24 cellular contexts compared by ENCODE assay signal in genomic region chr7:151070573-151070960, GRCh38. TPM values are rescaled to one million over a fixed set of nuclear protein-coding genes. Genes with fewer than 3 reads are reported as not detected.
DNase-seq lines count a peak whose midpoint lies in the region; ATAC-seq, FAIRE-seq and TF ChIP-seq lines count a peak whose summit lies in the region.
"Had no signal": no experiment of that assay in that cellular context is flagged by ENCODE, and none has a peak within 500 bp of the region (broad histone marks: within the 10 kb centered on the region; RNA-seq: fewer than 3 reads in every experiment).

No MANE protein-coding gene starts in this region.

- DNase-seq in Caco-2 = no peak
- DNase-seq in Panc1 (ENCODE audit: low read depth, low spot score) = no peak
- DNase-seq in K562 (ENCODE audit: extremely low read depth in 1 of 4, low spot score in 3 of 4) = no peak
- no peak for DNase-seq in transverse colon
- DNase-seq in activated CD8-positive, alpha-beta memory T cell treated with anti-CD3 and anti-CD28 coated beads, Interleukin-2, amount 10 ng/mL, durations not matched to agents 7 days and 5 days = no peak
- no peak for DNase-seq in SW480 (ENCODE audit: low spot score)
- DNase-seq: CD4-positive, CD25-positive, alpha-beta regulatory T cell; CD8-positive, alpha-beta T cell; DMS 273 treated with DMSO at 0.1 percent for 48 hours; DMS79; EL; GDM1; H9; HFFc6 had no signal

- H3K36me3 ChIP-seq in Caco-2 (ENCODE audit: control insufficient read depth, insufficient read depth, low read length) = peaks cover 3% of the 10 kb centered on the region
- H3K36me3 ChIP-seq in Panc1 (ENCODE audit: control insufficient read depth, insufficient read depth, low read length) = peaks cover 17% of the 10 kb centered on the region
- peaks cover 96% of the 10 kb centered on the region for H3K36me3 ChIP-seq in K562 (ENCODE audit: control insufficient read depth, insufficient read depth, low read length)
- H3K36me3 ChIP-seq in transverse colon = peaks cover 0 to 79% (median 31%) of the 10 kb centered on the region in 4 donors

- H3K9me1 ChIP-seq in K562 (ENCODE audit: control insufficient read depth, insufficient read depth, low read length) = no peaks in the 10 kb centered on the region

- H3K9me3 ChIP-seq in Caco-2 = no peaks in the 10 kb centered on the region
- H3K9me3 ChIP-seq in Panc1 (ENCODE audit: control insufficient read depth, insufficient read depth, low read depth, low read length) = no peaks in the 10 kb centered on the region
- H3K9me3 ChIP-seq in K562 (replicated peaks; ENCODE audit: control insufficient read depth, insufficient read depth, low read depth, low read length) = no peaks in the 10 kb centered on the region
- no peaks in the 10 kb centered on the region for H3K9me3 ChIP-seq in transverse colon
- H3K9me3 ChIP-seq: BLaER1 had no signal

- POLR2A ChIA-PET in Caco-2 (lab: Charles Lee) = interaction anchor here (1.2 kb wide), 1 partner anchor 8 kb away, joined by 3 read pairs; no protein-coding TSS in a partner anchor
- POLR2A ChIA-PET in Panc1 (lab: Charles Lee) = no interaction called here
- POLR2A ChIA-PET in K562 (lab: Yijun Ruan, JAX) = interaction anchor here (0.8 to 3.2 kb wide), 4 partner anchors 9 to 60 kb away, joined by 4 to 17 read pairs (median 4); partner anchors contain the start of gene FASTK

- no peaks in the 10 kb centered on the region for H3K27me3 ChIP-seq in Caco-2 (replicated peaks; ENCODE audit: control insufficient read depth, insufficient read depth, low read length)
- no peaks in the 10 kb centered on the region for H3K27me3 ChIP-seq in Panc1 (ENCODE audit: control insufficient read depth, insufficient read depth, low read length)
- no peaks in the 10 kb centered on the region for H3K27me3 ChIP-seq in K562 (ENCODE audit: control insufficient read depth in 2 of 2, insufficient read depth in 2 of 2, low read length in 2 of 2)
- H3K27me3 ChIP-seq in transverse colon = no peaks in the 10 kb centered on the region
- H3K27me3 ChIP-seq: BLaER1 had no signal

- H3K4me3 ChIP-seq in Caco-2 (ENCODE audit: low read depth, low read length) = no peak overlapping the region
- H3K4me3 ChIP-seq in Panc1 (ENCODE audit: low read depth in 2 of 2, low read length in 2 of 2) = no peak overlapping the region
- no peak overlapping the region for H3K4me3 ChIP-seq in K562
- no peak overlapping the region for H3K4me3 ChIP-seq in transverse colon
- H3K4me3 ChIP-seq: BLaER1, GM12878, GM23338 had no signal

- in situ Hi-C loops in Panc1 (cut with HindIII; ENCODE audit: low pct_unique_long_range_greater_than_20kb, low sequenced_read_pairs) (no loop called here), K562 (cut with MboI) (no loop called here), transverse colon (cut with MboI; ENCODE audit: low pct_ligation_motif_present in 1 of 4, low pct_unique_long_range_greater_than_20kb in 1 of 4, low sequenced_read_pairs in 3 of 4) (no loop called here)

- intact Hi-C loops in Caco-2 (cut with micrococcal nuclease; ENCODE audit: unreplicated experiment) = no loop called here
- intact Hi-C loops in Panc1 (cut with micrococcal nuclease; ENCODE audit: unreplicated experiment) = no loop called here
- intact Hi-C loops in K562 (cut with micrococcal nuclease) = no loop called here
- intact Hi-C loops in transverse colon (cut with DNase I; ENCODE audit: low total_unique reads) = loop anchor here (5.0 kb wide), 1 partner anchor 1543 kb away; no protein-coding TSS in a partner anchor

- no peak for ATAC-seq in Panc1
- no peak for ATAC-seq in K562
- ATAC-seq in activated CD8-positive, alpha-beta memory T cell treated with anti-CD3 and anti-CD28 coated beads, Interleukin-2, amount 10 ng/mL, durations not matched to agents 7 days and 5 days = no peak
- ATAC-seq: CD8-positive, alpha-beta T cell; GM12878; GM23338; HCT116 had no signal

- H3K9me3 Mint-ChIP-seq in Caco-2 (ENCODE audit: unreplicated experiment) = no peaks in the 10 kb centered on the region
- no peaks in the 10 kb centered on the region for H3K9me3 Mint-ChIP-seq in activated CD8-positive, alpha-beta memory T cell treated with anti-CD3 and anti-CD28 coated beads, Interleukin-2, amount 10 ng/mL, durations not matched to agents 7 days and 5 days (ENCODE audit: low read depth)
- H3K9me3 Mint-ChIP-seq: CD4-positive, CD25-positive, alpha-beta regulatory T cell; CD8-positive, alpha-beta T cell; GM23338; H9; HFFc6 had no signal

- BruUV-seq in Caco-2 (replicated peaks; lab: Mats Ljungman, UMichigan) = TSS peak; percentile 3
- TSS peak; percentile 16 for BruUV-seq in Panc1 (replicated peaks; lab: Mats Ljungman, UMichigan)
- no TSS peak for BruUV-seq in K562 (replicated peaks; lab: Mats Ljungman, UMichigan)

- no peak overlapping the region for H3K27ac Mint-ChIP-seq in Caco-2 (ENCODE audit: unreplicated experiment)
- H3K27ac Mint-ChIP-seq in activated CD8-positive, alpha-beta memory T cell treated with anti-CD3 and anti-CD28 coated beads, Interleukin-2, amount 10 ng/mL, durations not matched to agents 7 days and 5 days = no peak overlapping the region
- H3K27ac Mint-ChIP-seq: B cell; CD8-positive, alpha-beta T cell; GM23338; HFFc6 had no signal

- CTCF ChIA-PET in Caco-2 (lab: Charles Lee) (no interaction called here), Panc1 (lab: Charles Lee) (no interaction called here), K562 (lab: Yijun Ruan, JAX; ENCODE audit: low intra/inter-chr PET ratio) (no interaction called here)
- CTCF ChIA-PET in activated CD8-positive, alpha-beta memory T cell treated with anti-CD3 and anti-CD28 coated beads, Interleukin-2, amount 10 ng/mL, durations not matched to agents 7 days and 5 days (lab: Charles Lee) = interaction anchor here (1.2 kb wide), 1 partner anchor 10 kb away, joined by 3 read pairs; the partner anchor contains the start of gene FASTK

- TF ChIP-seq CTCF in Caco-2 (IDR thresholded peaks at IDR 0.05; ENCODE audit: insufficient read depth in 1 of 2, low read depth in 1 of 2, low read length in 1 of 2, severe bottlenecking in 1 of 2, unreplicated experiment in 1 of 2) = no peak
- no peak for TF ChIP-seq CTCF in Panc1 (IDR thresholded peaks at IDR 0.05)
- no peak for TF ChIP-seq CTCF in K562 (IDR thresholded peaks at IDR 0.05 in 2 of 3, conservative IDR thresholded peaks at IDR 0.05 in 1 of 3; ENCODE audit: insufficient read depth in 2 of 3, low read depth in 1 of 3, low read length in 3 of 3)
- no peak for TF ChIP-seq CTCF in transverse colon (IDR thresholded peaks at IDR 0.05)

- no peak for TF ChIP-seq RAD21 in K562 (CRISPR knock-in tag; conservative IDR thresholded peaks at IDR 0.05 in 1 of 2, IDR thresholded peaks at IDR 0.05 in 1 of 2)

- no peaks in the 10 kb centered on the region; the same call in 1 of the 2 replicates for H4K20me1 ChIP-seq in K562 (replicated peaks; ENCODE audit: control insufficient read depth, insufficient read depth, low read length)

- peaks cover 92% of the 10 kb centered on the region for H3K36me3 Mint-ChIP-seq in Caco-2 (ENCODE audit: insufficient read depth, unreplicated experiment)
- H3K36me3 Mint-ChIP-seq in activated CD8-positive, alpha-beta memory T cell treated with anti-CD3 and anti-CD28 coated beads, Interleukin-2, amount 10 ng/mL, durations not matched to agents 7 days and 5 days = peaks cover 20% of the 10 kb centered on the region

- H3K9ac ChIP-seq in K562 (ENCODE audit: insufficient read depth in 1 of 2, low read depth in 2 of 2, low read length in 2 of 2) = peak overlapping the region in 1 of 2 experiments; percentile 18; a peak in 1 of 4 replicates
- H3K9ac ChIP-seq: BLaER1 had no signal

- H3K4me2 ChIP-seq in K562 (ENCODE audit: insufficient read depth, low read length) = no peak overlapping the region
- H3K4me2 ChIP-seq: BLaER1, GM23338 had no signal

- WGBS in K562 (ENCODE audit: insufficient coverage, low coverage, missing lambda C conversion rate) = 90% methylated on average over 12 of the region's 15 CpGs
- WGBS in transverse colon (ENCODE audit: low coverage in 1 of 2), 2 donors = 94% methylated on average over 14 of the region's 15 CpGs; no CpG with 5 or more reads in 1 of the 2 donors

- H3K27ac ChIP-seq in Panc1 (ENCODE audit: low read length) (no peak overlapping the region), K562 (ENCODE audit: extremely low read depth, low read depth, low read length) (no peak overlapping the region), transverse colon (no peak overlapping the region)
- H3K27ac ChIP-seq: 22Rv1, BLaER1, C4-2B had no signal

- no peak for FAIRE-seq in K562 (lab: Jason Lieb, UNC)
- FAIRE-seq: A204.1, D721Med, GM12878, GM19239 had no signal

- H3K4me1 ChIP-seq in Caco-2 = peaks cover 18% of the 10 kb centered on the region
- peaks cover 4% of the 10 kb centered on the region for H3K4me1 ChIP-seq in Panc1 (ENCODE audit: control insufficient read depth, insufficient read depth, low read length)
- peaks cover 0 to 48% of the 10 kb centered on the region in 2 experiments; a peak in 1 of 5 replicates for H3K4me1 ChIP-seq in K562 (replicated peaks in 1 of 2; ENCODE audit: control insufficient read depth in 2 of 2, insufficient read depth in 2 of 2, low read length in 2 of 2)
- no peaks in the 10 kb centered on the region for H3K4me1 ChIP-seq in transverse colon
- H3K4me1 ChIP-seq: BLaER1 had no signal

- TF ChIP-seq POLR2A in K562 (conservative IDR thresholded peaks at IDR 0.05) (no peak), transverse colon (IDR thresholded peaks at IDR 0.05) (no peak)

- peaks cover 3% of the 10 kb centered on the region; the same call in 1 of the 3 replicates for H3K79me2 ChIP-seq in K562 (ENCODE audit: control insufficient read depth, insufficient read depth, low read length)

- no peaks in the 10 kb centered on the region for H3K27me3 Mint-ChIP-seq in Caco-2 (ENCODE audit: insufficient read depth, unreplicated experiment)
- no peaks in the 10 kb centered on the region for H3K27me3 Mint-ChIP-seq in activated CD8-positive, alpha-beta memory T cell treated with anti-CD3 and anti-CD28 coated beads, Interleukin-2, amount 10 ng/mL, durations not matched to agents 7 days and 5 days
- H3K27me3 Mint-ChIP-seq: B cell; CD4-positive, CD25-positive, alpha-beta regulatory T cell had no signal

- H2AFZ ChIP-seq in K562 (ENCODE audit: low read depth, low read length) = no peak overlapping the region
- H2AFZ ChIP-seq: GM23338 had no signal

- TF ChIP-seq EP300 in K562 (IDR thresholded peaks at IDR 0.05; ENCODE audit: low read length) (no peak), transverse colon (IDR thresholded peaks at IDR 0.05; ENCODE audit: low read depth) (no peak)

- H3K4me1 Mint-ChIP-seq in Caco-2 (ENCODE audit: low read depth, unreplicated experiment) = no peaks in the 10 kb centered on the region
- peaks cover 9% of the 10 kb centered on the region for H3K4me1 Mint-ChIP-seq in activated CD8-positive, alpha-beta memory T cell treated with anti-CD3 and anti-CD28 coated beads, Interleukin-2, amount 10 ng/mL, durations not matched to agents 7 days and 5 days
- H3K4me1 Mint-ChIP-seq: B cell; CD4-positive, CD25-positive, alpha-beta regulatory T cell had no signal

- no peak overlapping the region for H3K4me3 Mint-ChIP-seq in Caco-2 (ENCODE audit: unreplicated experiment)
- H3K4me3 Mint-ChIP-seq in activated CD8-positive, alpha-beta memory T cell treated with anti-CD3 and anti-CD28 coated beads, Interleukin-2, amount 10 ng/mL, durations not matched to agents 7 days and 5 days = no peak overlapping the region
- H3K4me3 Mint-ChIP-seq: B cell; CD4-positive, CD25-positive, alpha-beta regulatory T cell; CD8-positive, alpha-beta T cell; GM23338; H9; HFFc6 had no signal

RNA-seq across cellular contexts. Expression of gene FASTK, which starts 10.0 kb away (rescaled TPM):
- total RNA-seq in Caco-2 (2022) (114 and 119 TPM in 2 replicates), Panc1 (2021; ENCODE audit: unreplicated experiment) (95.0 TPM), K562 (2014; rRNA removed) (114 and 139 TPM in 2 replicates), K562 (2014; rRNA removed; fragmentation: Illumina TruSeq; extraction: Trizol) (8.3 and 12.6 TPM in 2 replicates), K562 (2015; rRNA removed; fragmentation: Illumina TruSeq; extraction: Trizol) (50.3 and 55.4 TPM in 2 replicates), K562 (2021) (106 and 112 TPM in 2 replicates), transverse colon (100 to 1,000 TPM; 121 to 241 (median 144) TPM)
- 104 TPM for polyA plus RNA-seq in Panc1 (2012; ENCODE audit: insufficient read length)
- 153 and 539 TPM in 2 replicates for total RNA-seq in K562 (2011; cell fraction: chromatin; rRNA removed; ENCODE audit: low replicate concordance)
- 501 and 515 TPM in 2 replicates for total RNA-seq in K562 (2011; cell fraction: nucleolus; rRNA removed)
- total RNA-seq in K562 (2011; cell fraction: nucleoplasm; rRNA removed) = 225 and 261 TPM in 2 replicates
- polyA plus RNA-seq in K562 (2011; rRNA removed) (48.2 and 69.4 TPM in 2 replicates), K562 (2014; fragmentation: Illumina TruSeq; extraction: Trizol) (38.2 and 53.4 TPM in 2 replicates), K562 (2014; fragmentation: Nextera tagmentation; extraction: Ambion mirVana) (1 to 10 TPM in 1 of 2 experiments, under 1 TPM in 1; 0.51 to 2.7 TPM), K562 (2014; rRNA removed) (150 and 181 TPM in 2 replicates)
- polyA plus RNA-seq in K562 (2011; cell fraction: cytosol; rRNA removed) = 50.7 and 105 TPM in 2 replicates
- polyA plus RNA-seq in K562 (2011; cell fraction: nucleus; rRNA removed) = 711 and 1,075 TPM in 2 replicates
- 70.9 and 124 TPM in 2 replicates for polyA plus RNA-seq in K562 (2012)
- polyA minus RNA-seq in K562 (2011; rRNA and poly(A)+ RNA removed) = 18.8 and 24.7 TPM in 2 replicates
- 22.8 and 23.4 TPM in 2 replicates for polyA minus RNA-seq in K562 (2011; cell fraction: cytosol; rRNA and poly(A)+ RNA removed)
- 187 and 189 TPM in 2 replicates for polyA minus RNA-seq in K562 (2011; cell fraction: nucleus; rRNA and poly(A)+ RNA removed)
- 10 to 100 TPM; 77.7 to 79.5 TPM for total RNA-seq in activated CD8-positive, alpha-beta memory T cell treated with anti-CD3 and anti-CD28 coated beads, Interleukin-2, amount 10 ng/mL, durations not matched to agents 7 days and 5 days

RNA-seq across cellular contexts. Expression of gene SLC4A2, which starts 11.2 kb away (rescaled TPM):
- total RNA-seq in Caco-2 (2022) (249 and 255 TPM in 2 replicates), Panc1 (2021; ENCODE audit: unreplicated experiment) (580 TPM), K562 (2014; rRNA removed) (360 and 417 TPM in 2 replicates), K562 (2014; rRNA removed; fragmentation: Illumina TruSeq; extraction: Trizol) (32.6 and 55.0 TPM in 2 replicates), K562 (2015; rRNA removed; fragmentation: Illumina TruSeq; extraction: Trizol) (130 and 132 TPM in 2 replicates), K562 (2021) (363 and 375 TPM in 2 replicates), transverse colon (100 to 1,000 TPM in 2 of 4 donors, 10 to 100 TPM in 2; 61.7 to 464 (median 83.2) TPM)
- polyA plus RNA-seq in Panc1 (2012; ENCODE audit: insufficient read length) = 737 TPM
- 230 and 845 TPM in 2 replicates for total RNA-seq in K562 (2011; cell fraction: chromatin; rRNA removed; ENCODE audit: low replicate concordance)
- total RNA-seq in K562 (2011; cell fraction: nucleolus; rRNA removed) = 746 and 756 TPM in 2 replicates
- total RNA-seq in K562 (2011; cell fraction: nucleoplasm; rRNA removed) = 367 and 388 TPM in 2 replicates
- polyA plus RNA-seq in K562 (2011; rRNA removed) (69.2 and 85.2 TPM in 2 replicates), K562 (2014; fragmentation: Illumina TruSeq; extraction: Trizol) (166 and 212 TPM in 2 replicates), K562 (2014; fragmentation: Nextera tagmentation; extraction: Ambion mirVana) (10 to 100 TPM; 11.4 to 28.8 TPM), K562 (2014; rRNA removed) (306 and 316 TPM in 2 replicates)
- polyA plus RNA-seq in K562 (2011; cell fraction: cytosol; rRNA removed) = 68.0 and 147 TPM in 2 replicates
- polyA plus RNA-seq in K562 (2011; cell fraction: nucleus; rRNA removed) = 438 and 829 TPM in 2 replicates
- polyA plus RNA-seq in K562 (2012) = 243 and 347 TPM in 2 replicates
- 29.9 and 60.1 TPM in 2 replicates for polyA minus RNA-seq in K562 (2011; rRNA and poly(A)+ RNA removed)
- polyA minus RNA-seq in K562 (2011; cell fraction: cytosol; rRNA and poly(A)+ RNA removed) = 79.9 and 106 TPM in 2 replicates
- polyA minus RNA-seq in K562 (2011; cell fraction: nucleus; rRNA and poly(A)+ RNA removed) = 138 and 143 TPM in 2 replicates
- 100 to 1,000 TPM; 114 to 121 TPM for total RNA-seq in activated CD8-positive, alpha-beta memory T cell treated with anti-CD3 and anti-CD28 coated beads, Interleukin-2, amount 10 ng/mL, durations not matched to agents 7 days and 5 days

RNA-seq across cellular contexts. Expression of gene TMUB1, which starts 12.7 kb away (rescaled TPM):
- 68.1 and 75.0 TPM in 2 replicates for total RNA-seq in Caco-2 (2022)
- 112 TPM for total RNA-seq in Panc1 (2021; ENCODE audit: unreplicated experiment)
- 151 TPM for polyA plus RNA-seq in Panc1 (2012; ENCODE audit: insufficient read length)
- total RNA-seq in K562 (2011; cell fraction: chromatin; rRNA removed; ENCODE audit: low replicate concordance) = 28.8 and 70.7 TPM in 2 replicates
- total RNA-seq in K562 (2011; cell fraction: nucleolus; rRNA removed) = 113 and 126 TPM in 2 replicates
- 72.2 and 72.4 TPM in 2 replicates for total RNA-seq in K562 (2011; cell fraction: nucleoplasm; rRNA removed)
- total RNA-seq in K562 (2014; rRNA removed) = 189 and 255 TPM in 2 replicates
- 19.4 and 21.4 TPM in 2 replicates for total RNA-seq in K562 (2014; rRNA removed; fragmentation: Illumina TruSeq; extraction: Trizol)
- total RNA-seq in K562 (2015; rRNA removed; fragmentation: Illumina TruSeq; extraction: Trizol) = 86.3 and 97.0 TPM in 2 replicates
- 233 and 241 TPM in 2 replicates for total RNA-seq in K562 (2021)
- polyA plus RNA-seq in K562 (2011; rRNA removed) = 38.4 and 59.7 TPM in 2 replicates
- polyA plus RNA-seq in K562 (2011; cell fraction: cytosol; rRNA removed) = 86.5 and 297 TPM in 2 replicates
- 123 and 249 TPM in 2 replicates for polyA plus RNA-seq in K562 (2011; cell fraction: nucleus; rRNA removed)
- polyA plus RNA-seq in K562 (2012) = 165 and 183 TPM in 2 replicates
- 74.1 and 210 TPM in 2 replicates for polyA plus RNA-seq in K562 (2014; fragmentation: Illumina TruSeq; extraction: Trizol)
- polyA plus RNA-seq in K562 (2014; fragmentation: Nextera tagmentation; extraction: Ambion mirVana) = under 1 TPM; 0.14 to 0.34 TPM
- 195 and 207 TPM in 2 replicates for polyA plus RNA-seq in K562 (2014; rRNA removed)
- polyA minus RNA-seq in K562 (2011; rRNA and poly(A)+ RNA removed) = 8.2 and 12.5 TPM in 2 replicates
- polyA minus RNA-seq in K562 (2011; cell fraction: cytosol; rRNA and poly(A)+ RNA removed) = 52.4 and 69.4 TPM in 2 replicates
- polyA minus RNA-seq in K562 (2011; cell fraction: nucleus; rRNA and poly(A)+ RNA removed) = 18.0 and 20.3 TPM in 2 replicates
- 100 to 1,000 TPM in 1 of 4 donors, 10 to 100 TPM in 3; 67.5 to 105 (median 85.9) TPM for total RNA-seq in transverse colon
- 10 to 100 TPM; 83.1 to 85.7 TPM for total RNA-seq in activated CD8-positive, alpha-beta memory T cell treated with anti-CD3 and anti-CD28 coated beads, Interleukin-2, amount 10 ng/mL, durations not matched to agents 7 days and 5 days

RNA-seq across cellular contexts. Expression of gene CDK5, which starts 12.9 kb away (rescaled TPM):
- total RNA-seq in Caco-2 (2022) (23.8 and 25.2 TPM in 2 replicates), Panc1 (2021; ENCODE audit: unreplicated experiment) (25.6 TPM), K562 (2014; rRNA removed) (38.0 and 53.5 TPM in 2 replicates), K562 (2014; rRNA removed; fragmentation: Illumina TruSeq; extraction: Trizol) (11.8 and 20.3 TPM in 2 replicates), K562 (2015; rRNA removed; fragmentation: Illumina TruSeq; extraction: Trizol) (32.2 and 35.8 TPM in 2 replicates), K562 (2021) (25.0 and 25.3 TPM in 2 replicates), transverse colon (10 to 100 TPM in 3 of 4 donors, 1 to 10 TPM in 1; 1.1 to 33.8 (median 10.7) TPM)
- 42.6 TPM for polyA plus RNA-seq in Panc1 (2012; ENCODE audit: insufficient read length)
- 19.7 and 25.7 TPM in 2 replicates for total RNA-seq in K562 (2011; cell fraction: chromatin; rRNA removed; ENCODE audit: low replicate concordance)
- 30.0 and 32.9 TPM in 2 replicates for total RNA-seq in K562 (2011; cell fraction: nucleolus; rRNA removed)
- 23.7 and 24.5 TPM in 2 replicates for total RNA-seq in K562 (2011; cell fraction: nucleoplasm; rRNA removed)
- polyA plus RNA-seq in K562 (2011; rRNA removed) (27.5 and 28.6 TPM in 2 replicates), K562 (2014; fragmentation: Illumina TruSeq; extraction: Trizol) (29.0 and 34.3 TPM in 2 replicates), K562 (2014; fragmentation: Nextera tagmentation; extraction: Ambion mirVana) (10 to 100 TPM in 1 of 2 experiments, 1 to 10 TPM in 1; 3.2 to 18.1 TPM), K562 (2014; rRNA removed) (25.6 and 28.4 TPM in 2 replicates)
- 47.3 and 82.3 TPM in 2 replicates for polyA plus RNA-seq in K562 (2011; cell fraction: cytosol; rRNA removed)
- 35.2 and 43.5 TPM in 2 replicates for polyA plus RNA-seq in K562 (2011; cell fraction: nucleus; rRNA removed)
- 36.0 and 38.1 TPM in 2 replicates for polyA plus RNA-seq in K562 (2012)
- 25.6 and 37.1 TPM in 2 replicates for polyA minus RNA-seq in K562 (2011; rRNA and poly(A)+ RNA removed)
- 13.6 and 28.1 TPM in 2 replicates for polyA minus RNA-seq in K562 (2011; cell fraction: cytosol; rRNA and poly(A)+ RNA removed)
- 15.5 and 21.0 TPM in 2 replicates for polyA minus RNA-seq in K562 (2011; cell fraction: nucleus; rRNA and poly(A)+ RNA removed)
- 10 to 100 TPM; 18.1 to 24.4 TPM for total RNA-seq in activated CD8-positive, alpha-beta memory T cell treated with anti-CD3 and anti-CD28 coated beads, Interleukin-2, amount 10 ng/mL, durations not matched to agents 7 days and 5 days

RNA-seq across cellular contexts. Expression of gene AGAP3, which starts 15.7 kb away (rescaled TPM):
- 70.2 and 76.6 TPM in 2 replicates for total RNA-seq in Caco-2 (2022)
- 103 TPM for total RNA-seq in Panc1 (2021; ENCODE audit: unreplicated experiment)
- polyA plus RNA-seq in Panc1 (2012; ENCODE audit: insufficient read length) = 93.3 TPM
- 309 and 657 TPM in 2 replicates for total RNA-seq in K562 (2011; cell fraction: chromatin; rRNA removed; ENCODE audit: low replicate concordance)
- 263 and 322 TPM in 2 replicates for total RNA-seq in K562 (2011; cell fraction: nucleolus; rRNA removed)
- 258 and 293 TPM in 2 replicates for total RNA-seq in K562 (2011; cell fraction: nucleoplasm; rRNA removed)
- total RNA-seq in K562 (2014; rRNA removed) = 62.2 and 94.2 TPM in 2 replicates
- 34.6 and 44.0 TPM in 2 replicates for total RNA-seq in K562 (2014; rRNA removed; fragmentation: Illumina TruSeq; extraction: Trizol)
- total RNA-seq in K562 (2015; rRNA removed; fragmentation: Illumina TruSeq; extraction: Trizol) = 59.8 and 60.0 TPM in 2 replicates
- 178 and 208 TPM in 2 replicates for total RNA-seq in K562 (2021)
- polyA plus RNA-seq in K562 (2011; rRNA removed) = 61.4 and 65.4 TPM in 2 replicates
- polyA plus RNA-seq in K562 (2011; cell fraction: cytosol; rRNA removed) = 86.8 and 233 TPM in 2 replicates
- polyA plus RNA-seq in K562 (2011; cell fraction: nucleus; rRNA removed) = 273 and 510 TPM in 2 replicates
- polyA plus RNA-seq in K562 (2012) = 83.7 and 110 TPM in 2 replicates
- polyA plus RNA-seq in K562 (2014; fragmentation: Illumina TruSeq; extraction: Trizol) = 66.7 and 96.7 TPM in 2 replicates
- 1 to 10 TPM; 3.4 to 4.4 TPM for polyA plus RNA-seq in K562 (2014; fragmentation: Nextera tagmentation; extraction: Ambion mirVana)
- polyA plus RNA-seq in K562 (2014; rRNA removed) = 118 and 127 TPM in 2 replicates
- polyA minus RNA-seq in K562 (2011; rRNA and poly(A)+ RNA removed) = 34.5 and 46.4 TPM in 2 replicates
- 64.1 and 65.6 TPM in 2 replicates for polyA minus RNA-seq in K562 (2011; cell fraction: cytosol; rRNA and poly(A)+ RNA removed)
- polyA minus RNA-seq in K562 (2011; cell fraction: nucleus; rRNA and poly(A)+ RNA removed) = 79.9 and 118 TPM in 2 replicates
- total RNA-seq in transverse colon = 10 to 100 TPM; 54.9 to 74.4 (median 63.8) TPM
- 10 to 100 TPM; 30.0 to 36.2 TPM for total RNA-seq in activated CD8-positive, alpha-beta memory T cell treated with anti-CD3 and anti-CD28 coated beads, Interleukin-2, amount 10 ng/mL, durations not matched to agents 7 days and 5 days
